In genomic region chr1:209513226-209513625, GRCh38 we compare ENCODE assay signal across 8 cellular contexts.
DNase-seq lines count a peak whose midpoint lies in the region; ATAC-seq and TF ChIP-seq lines count a peak whose summit lies in the region.

No MANE protein-coding gene starts in this region.

- H3K4me3 ChIP-seq in colonic mucosa, result no peak overlapping the region

- no peaks in the 10 kb centered on the region for H3K36me3 Mint-ChIP-seq in osteocyte (ENCODE audit: unreplicated experiment)

- H3K4me1 ChIP-seq in colonic mucosa, result no peaks in the 10 kb centered on the region

- no peaks in the 10 kb centered on the region for H3K36me3 ChIP-seq in colonic mucosa

- no peak overlapping the region for H3K4me3 Mint-ChIP-seq in osteocyte (ENCODE audit: unreplicated experiment)

- peaks cover 4% of the 10 kb centered on the region for H3K27me3 Mint-ChIP-seq in osteocyte (ENCODE audit: unreplicated experiment)

- peak; percentile 74 for ATAC-seq in HG03103 (IDR thresholded peaks at IDR 0.05; ENCODE audit: low read depth, unreplicated experiment)
- no peak for ATAC-seq in HG03521 (IDR thresholded peaks at IDR 0.05; ENCODE audit: unreplicated experiment)

- DNase-seq in GDM1 (lab: John Stamatoyannopoulos, UW) (peak; percentile 3), NCI-H748 treated with DMSO at 0.1 percent for 48 hours (lab: John Stamatoyannopoulos, UW) (peak; percentile 26), colonic mucosa (no peak), osteocyte (ENCODE audit: extremely low spot score, unreplicated experiment) (no peak), substantia nigra (lab: John Stamatoyannopoulos, UW) (no peak)
- DNase-seq in activated effector memory CD4-positive, alpha-beta T cell treated with anti-CD3 and anti-CD28 coated beads, Interleukin-2, amount 50 U/mL, for 16 hours, result no peak

- H3K9me3 ChIP-seq in colonic mucosa, result no peaks in the 10 kb centered on the region

- H3K9me3 Mint-ChIP-seq in osteocyte (ENCODE audit: unreplicated experiment), result no peaks in the 10 kb centered on the region

- intact Hi-C loops in colonic mucosa (cut with DNase I), result no loop called here

- H3K9ac ChIP-seq in colonic mucosa (ENCODE audit: low read depth in 2 of 2, low read length in 2 of 2), result no peak overlapping the region

- H3K4me1 Mint-ChIP-seq in osteocyte (ENCODE audit: unreplicated experiment), result no peaks in the 10 kb centered on the region

- H3K27ac Mint-ChIP-seq in osteocyte (ENCODE audit: unreplicated experiment), result no peak overlapping the region

- TF ChIP-seq CTCF in colonic mucosa (IDR thresholded peaks at IDR 0.05) (peak; percentile 28), osteocyte (IDR thresholded peaks at IDR 0.05) (peak; percentile 46)

- H3K27ac ChIP-seq in colonic mucosa (no peak overlapping the region), substantia nigra (ENCODE audit: low read depth, low read length, poor library complexity, severe bottlenecking) (no peak overlapping the region)

- no peaks in the 10 kb centered on the region for H3K27me3 ChIP-seq in colonic mucosa

Comparison
In these comparisons a context has a peak if more than half of its experiments do, and no peak if none do; other contexts are left out.
1. DNase-seq: peak in GDM1 (single experiment) and NCI-H748 treated with DMSO at 0.1 percent for 48 hours (single experiment); none in colonic mucosa (single experiment), osteocyte (single experiment), substantia nigra (0 of 49) and activated effector memory CD4-positive, alpha-beta T cell treated with anti-CD3 and anti-CD28 coated beads, Interleukin-2, amount 50 U/mL, for 16 hours (single experiment).